Comparison of ENCODE assay signal across 14 cellular contexts in genomic region chr1:201295861-201296260, GRCh38. TPM values are rescaled to one million over a fixed set of nuclear protein-coding genes. Genes with fewer than 3 reads are reported as not detected.
DNase-seq lines count a peak whose midpoint lies in the region; FAIRE-seq and TF ChIP-seq lines count a peak whose summit lies in the region.
"Had no signal": no experiment of that assay in that cellular context is flagged by ENCODE, and none has a peak within 500 bp of the region (broad histone marks: within the 10 kb centered on the region; RNA-seq: fewer than 3 reads in every experiment).

No MANE protein-coding gene starts in this region.

- intact Hi-C loops in MCF 10A (cut with micrococcal nuclease): loop anchor here (1.0 kb wide), 3 partner anchors 21 to 50 kb away; no protein-coding TSS in a partner anchor
- intact Hi-C loops in breast epithelium (cut with DNase I; ENCODE audit: low total_unique reads): no loop called here

- H3K27ac Mint-ChIP-seq in MCF 10A (ENCODE audit: low read depth, unreplicated experiment) (peak overlapping the region; percentile 75), astrocyte (ENCODE audit: unreplicated experiment) (peak overlapping the region; percentile 67)
- H3K27ac Mint-ChIP-seq: activated B cell treated with CpG ODN at 0.5 μM for 24 hours; activated T-cell treated with anti-CD3 and anti-CD28 coated beads, Interleukin-2, amount 50 U/mL, for 24 hours had no signal

- H3K4me3 ChIP-seq in breast epithelium (no peak overlapping the region), astrocyte (ENCODE audit: insufficient read depth, low read depth, low read length) (no peak overlapping the region), keratinocyte (ENCODE audit: control insufficient read depth in 2 of 3, extremely low read depth in 1 of 3, insufficient read depth in 2 of 3, low read depth in 1 of 3, low read length in 3 of 3) (peak overlapping the region in 1 of 3 experiments; percentile 30), Peyer's patch (no peak overlapping the region)
- H3K4me3 ChIP-seq: right atrium auricular region had no signal

- H3K4me1 Mint-ChIP-seq in MCF 10A (ENCODE audit: insufficient read depth, unreplicated experiment) (peaks cover 50% of the 10 kb centered on the region), astrocyte (ENCODE audit: low read depth, unreplicated experiment) (peaks cover 19% of the 10 kb centered on the region)
- H3K4me1 Mint-ChIP-seq: activated B cell treated with CpG ODN at 0.5 μM for 24 hours had no signal

- H4K20me1 ChIP-seq in astrocyte (ENCODE audit: insufficient read depth, low read length) (no peaks in the 10 kb centered on the region), keratinocyte (ENCODE audit: control insufficient read depth, extremely low read depth, insufficient read depth, low read length) (no peaks in the 10 kb centered on the region)

- H3K36me3 Mint-ChIP-seq in MCF 10A (ENCODE audit: insufficient read depth, unreplicated experiment) (no peaks in the 10 kb centered on the region), astrocyte (ENCODE audit: low read depth, unreplicated experiment) (peaks cover 2% of the 10 kb centered on the region)

- no peaks in the 10 kb centered on the region for H3K36me3 ChIP-seq in breast epithelium
- H3K36me3 ChIP-seq in astrocyte (ENCODE audit: insufficient read depth, low read length): no peaks in the 10 kb centered on the region
- H3K36me3 ChIP-seq in keratinocyte (ENCODE audit: control insufficient read depth in 2 of 2, extremely low read depth in 1 of 2, insufficient read depth in 2 of 2, low read length in 2 of 2): peaks cover 45 to 64% of the 10 kb centered on the region in 2 experiments
- H3K36me3 ChIP-seq in Peyer's patch: no peaks in the 10 kb centered on the region
- H3K36me3 ChIP-seq: right atrium auricular region had no signal

- TF ChIP-seq CTCF in MCF 10A (IDR thresholded peaks at IDR 0.05; ENCODE audit: unreplicated experiment) (no peak), breast epithelium (IDR thresholded peaks at IDR 0.05) (no peak), astrocyte (IDR thresholded peaks at IDR 0.05; ENCODE audit: insufficient read depth, low read depth, low read length) (no peak), keratinocyte (optimal IDR thresholded peaks at IDR 0.05 in 1 of 3, IDR thresholded peaks at IDR 0.05 in 1 of 3, conservative IDR thresholded peaks at IDR 0.05 in 1 of 3; ENCODE audit: extremely low read depth in 1 of 3, insufficient read depth in 2 of 3, low read length in 3 of 3) (no peak), Peyer's patch (IDR thresholded peaks at IDR 0.05) (no peak)

- POLR2A ChIA-PET in MCF 10A (lab: Yijun Ruan, JAX): interaction anchor here (0.6 to 46.7 kb wide), 22 partner anchors 4 to 472 kb away, joined by 3 to 3819 read pairs (median 4); partner anchors contain the start of genes PHLDA3 and PKP1

- peaks cover 13% of the 10 kb centered on the region for H3K9me1 ChIP-seq in keratinocyte (ENCODE audit: control insufficient read depth, extremely low read depth, insufficient read depth, low read length)

- H3K79me2 ChIP-seq in astrocyte (ENCODE audit: insufficient read depth, low read length) (no peaks in the 10 kb centered on the region), keratinocyte (ENCODE audit: control insufficient read depth, insufficient read depth, low read length) (peaks cover 63% of the 10 kb centered on the region)

- H3K4me1 ChIP-seq in breast epithelium: peaks cover 5 to 7% of the 10 kb centered on the region in 2 donors
- peaks cover 6% of the 10 kb centered on the region for H3K4me1 ChIP-seq in astrocyte (ENCODE audit: insufficient read depth, low read length)
- peaks cover 99% of the 10 kb centered on the region for H3K4me1 ChIP-seq in keratinocyte (ENCODE audit: control insufficient read depth, extremely low read depth, insufficient read depth, low read length)
- peaks cover 0 to 29% (median 9%) of the 10 kb centered on the region in 4 donors for H3K4me1 ChIP-seq in Peyer's patch

- TF ChIP-seq POLR2A in breast epithelium (IDR thresholded peaks at IDR 0.05): no peak
- TF ChIP-seq POLR2A in Peyer's patch (IDR thresholded peaks at IDR 0.05): no peak

- H3K4me2 ChIP-seq in astrocyte (ENCODE audit: low read length) (peak overlapping the region; percentile 30), keratinocyte (ENCODE audit: control insufficient read depth, extremely low read depth, insufficient read depth, low read depth, low read length) (peak overlapping the region; percentile 64)

- H3K9me3 Mint-ChIP-seq in MCF 10A (ENCODE audit: unreplicated experiment) (no peaks in the 10 kb centered on the region), astrocyte (ENCODE audit: unreplicated experiment) (no peaks in the 10 kb centered on the region)
- H3K9me3 Mint-ChIP-seq: activated B cell treated with CpG ODN at 0.5 μM for 24 hours; activated T-cell treated with anti-CD3 and anti-CD28 coated beads, Interleukin-2, amount 50 U/mL, for 24 hours had no signal

- peak; percentile 100 for DNase-seq in MCF 10A (ENCODE audit: unreplicated experiment)
- no peak for DNase-seq in breast epithelium (ENCODE audit: low spot score in 2 of 2)
- peak; percentile 72 for DNase-seq in astrocyte (ENCODE audit: low read depth)
- no peak for DNase-seq in keratinocyte (ENCODE audit: low read depth, low spot score)
- DNase-seq in DMS153 (lab: John Stamatoyannopoulos, UW): no peak
- no peak for DNase-seq in putamen (ENCODE audit: low spot score)
- DNase-seq in Peyer's patch: no peak
- DNase-seq in CD1c-positive myeloid dendritic cell (ENCODE audit: extremely low spot score): no peak
- DNase-seq: activated B cell treated with CpG ODN at 0.5 μM for 24 hours; activated T-cell treated with anti-CD3 and anti-CD28 coated beads, Interleukin-2, amount 50 U/mL, for 24 hours; glutamatergic neuron; RPMI8226 had no signal

- FAIRE-seq in astrocyte (lab: Jason Lieb, UNC) (no peak), keratinocyte (lab: Jason Lieb, UNC) (peak; percentile 99)

- no TSS peak for BruUV-seq in MCF 10A (replicated peaks; lab: Mats Ljungman, UMichigan)

- no peak overlapping the region for H2AFZ ChIP-seq in astrocyte (ENCODE audit: low read depth, low read length)
- no peak overlapping the region for H2AFZ ChIP-seq in keratinocyte (ENCODE audit: control insufficient read depth, low read length)

- H3K9me3 ChIP-seq in breast epithelium (no peaks in the 10 kb centered on the region), astrocyte (ENCODE audit: insufficient read depth, low read depth, low read length) (no peaks in the 10 kb centered on the region), keratinocyte (ENCODE audit: control insufficient read depth, low read depth, low read length) (no peaks in the 10 kb centered on the region), Peyer's patch (no peaks in the 10 kb centered on the region)
- H3K9me3 ChIP-seq: right atrium auricular region had no signal

- H3K27me3 Mint-ChIP-seq in MCF 10A (ENCODE audit: insufficient read depth, unreplicated experiment) (no peaks in the 10 kb centered on the region), astrocyte (ENCODE audit: low read depth, unreplicated experiment) (peaks cover 23% of the 10 kb centered on the region)

- H3K9ac ChIP-seq in astrocyte (ENCODE audit: low read length) (no peak overlapping the region), keratinocyte (ENCODE audit: control insufficient read depth, extremely low read depth, insufficient read depth, low read length) (peak overlapping the region; percentile 56)

- no peaks in the 10 kb centered on the region for H3K27me3 ChIP-seq in breast epithelium
- H3K27me3 ChIP-seq in astrocyte (ENCODE audit: insufficient read depth, low read length): peaks cover 5% of the 10 kb centered on the region
- H3K27me3 ChIP-seq in keratinocyte (ENCODE audit: control insufficient read depth, extremely low read depth, insufficient read depth, low read length): no peaks in the 10 kb centered on the region
- H3K27me3 ChIP-seq in Peyer's patch: no peaks in the 10 kb centered on the region
- H3K27me3 ChIP-seq: right atrium auricular region had no signal

- CTCF ChIA-PET in MCF 10A (lab: Yijun Ruan, JAX): interaction anchor here (0.5 to 26.0 kb wide), 10 partner anchors 16 to 637 kb away, joined by 3 to 474 read pairs (median 18); no protein-coding TSS in a partner anchor

- dilution Hi-C loops in keratinocyte (cut with MboI; ENCODE audit: extremely low pct_ligation_motif_present, low sequenced_read_pairs): no loop called here

- H3K4me3 Mint-ChIP-seq in MCF 10A (ENCODE audit: unreplicated experiment) (peak overlapping the region; percentile 42), astrocyte (ENCODE audit: unreplicated experiment) (no peak overlapping the region)
- H3K4me3 Mint-ChIP-seq: activated B cell treated with CpG ODN at 0.5 μM for 24 hours; activated T-cell treated with anti-CD3 and anti-CD28 coated beads, Interleukin-2, amount 50 U/mL, for 24 hours had no signal

- H3K27ac ChIP-seq in breast epithelium: peak overlapping the region in 1 of 2 donors; percentile 36
- no peak overlapping the region for H3K27ac ChIP-seq in astrocyte (ENCODE audit: low read depth, low read length)
- H3K27ac ChIP-seq in keratinocyte (ENCODE audit: control insufficient read depth, insufficient read depth, low read length): peak overlapping the region; percentile 88
- peak overlapping the region in 1 of 4 donors; percentile 58 for H3K27ac ChIP-seq in Peyer's patch
- H3K27ac ChIP-seq: 22Rv1, right atrium auricular region had no signal

RNA-seq across cellular contexts. Expression of gene PKP1, which starts 12.6 kb away (rescaled TPM):
- total RNA-seq in MCF 10A (2022) (0.30 and 0.32 TPM in 2 replicates), breast epithelium (10 to 100 TPM in 2 of 3 donors, under 1 TPM in 1; 0.96 to 22.5 (median 12.1) TPM), astrocyte (0.07 and 0.22 TPM in 2 replicates), Peyer's patch (10 to 100 TPM in 1 of 4 donors, 1 to 10 TPM in 2, under 1 TPM in 1; 0.54 to 11.6 (median 1.4) TPM)
- polyA plus RNA-seq in keratinocyte: 163 to 301 TPM (median 169 TPM) in 3 replicates
- 262 TPM for polyA plus RNA-seq in keratinocyte (2011; ENCODE audit: low read depth)
- polyA plus RNA-seq in keratinocyte (2011; cell fraction: cytosol; rRNA removed): 168 and 222 TPM in 2 replicates
- 418 and 503 TPM in 2 replicates for polyA plus RNA-seq in keratinocyte (2011; cell fraction: nucleus; rRNA removed)
- 160 and 587 TPM in 2 replicates for polyA plus RNA-seq in keratinocyte (2012; ENCODE audit: low replicate concordance)
- polyA minus RNA-seq in keratinocyte: 263 to 433 TPM (median 366 TPM) in 3 replicates
- 238 TPM for polyA minus RNA-seq in keratinocyte (2011; cell fraction: cytosol; rRNA and poly(A)+ RNA removed)
- polyA minus RNA-seq in keratinocyte (2011; cell fraction: nucleus; rRNA and poly(A)+ RNA removed): 239 and 304 TPM in 2 replicates
- total RNA-seq: activated B cell treated with CpG ODN at 0.5 μM for 24 hours had no signal

Comparison
In these comparisons a context has a peak if more than half of its experiments do, and no peak if none do; other contexts are left out.
1. DNase-seq: peak in MCF 10A (single experiment) and astrocyte (single experiment); none in breast epithelium (0 of 2), keratinocyte (single experiment), DMS153 (single experiment), putamen (single experiment), Peyer's patch (0 of 3) and CD1c-positive myeloid dendritic cell (single experiment).